In genomic region chrX:24150051-24150790, GRCh38 we compare ENCODE assay signal across 1 cellular context.
A peak's percentile ranks its signal among the peaks of the same experiment; 100 is the strongest.
TF ChIP-seq lines count a peak whose summit lies in the region.

No MANE protein-coding gene starts in this region.

TF ChIP-seq in K562, 482 proteins besides CTCF, POLR2A, EP300 and RAD21 (continued from another document and continues in another):
- TF ChIP-seq OTX1 (CRISPR knock-in tag; IDR thresholded peaks at IDR 0.05) (no peak), PREB (CRISPR knock-in tag; IDR thresholded peaks at IDR 0.05) (no peak), HOXB6 (CRISPR knock-in tag; IDR thresholded peaks at IDR 0.05; ENCODE audit: borderline replicate concordance) (no peak), ZNF184 (CRISPR knock-in tag; IDR thresholded peaks at IDR 0.05) (no peak), PURB (CRISPR knock-in tag; IDR thresholded peaks at IDR 0.05; ENCODE audit: low read depth) (no peak), DLX4 (CRISPR knock-in tag; IDR thresholded peaks at IDR 0.05) (no peak), TOE1 (IDR thresholded peaks at IDR 0.05; ENCODE audit: borderline replicate concordance) (no peak), TOE1 (CRISPR knock-in tag; IDR thresholded peaks at IDR 0.05; ENCODE audit: borderline replicate concordance, low read depth) (no peak), EHMT2 (IDR thresholded peaks at IDR 0.05) (no peak), ELK3 (CRISPR knock-in tag; IDR thresholded peaks at IDR 0.05) (no peak), RFX5 (IDR thresholded peaks at IDR 0.05; ENCODE audit: low read depth, low read length) (no peak), ZNF717 (CRISPR knock-in tag; IDR thresholded peaks at IDR 0.05) (no peak), THAP7 (CRISPR knock-in tag; IDR thresholded peaks at IDR 0.05) (no peak), ZFPM2 (CRISPR knock-in tag; IDR thresholded peaks at IDR 0.05) (no peak), PHF8 (IDR thresholded peaks at IDR 0.05; ENCODE audit: borderline replicate concordance, low read length) (peak; percentile 57; the same call in 1 of the 2 replicates), NBN (IDR thresholded peaks at IDR 0.05; ENCODE audit: low read depth) (no peak), MCM7 (IDR thresholded peaks at IDR 0.05) (no peak), KDM4B (IDR thresholded peaks at IDR 0.05; ENCODE audit: borderline replicate concordance in 2 of 2, low read depth in 1 of 2) (0 out of 4 replicates have a peak, but pooled peaks of 1 of the 2 experiments have one; percentile 47), CREBBP (IDR thresholded peaks at IDR 0.05; ENCODE audit: low read depth, low read length) (no peak), SNIP1 (IDR thresholded peaks at IDR 0.05; ENCODE audit: low read depth) (no peak), CTCFL (IDR thresholded peaks at IDR 0.05; ENCODE audit: borderline replicate concordance, insufficient read depth, low read depth, low read length, poor library complexity, severe bottlenecking) (peak; percentile 56), POLR2B (IDR thresholded peaks at IDR 0.05; ENCODE audit: low read depth, partially characterized antibody) (no peak), NFE2L1 (tag; IDR thresholded peaks at IDR 0.05; ENCODE audit: borderline replicate concordance, low read depth) (no peak), ZBED1 (IDR thresholded peaks at IDR 0.05) (no peak), HMGXB4 (CRISPR knock-in tag; IDR thresholded peaks at IDR 0.05) (no peak), PATZ1 (CRISPR knock-in tag; IDR thresholded peaks at IDR 0.05; ENCODE audit: borderline replicate concordance) (no peak), NCOR1 (IDR thresholded peaks at IDR 0.05) (no peak), HNRNPUL1 (IDR thresholded peaks at IDR 0.05; ENCODE audit: low read length) (no peak), MNT (conservative IDR thresholded peaks at IDR 0.05) (0 out of 4 replicates have a peak, but pooled peaks have one; percentile 33), CREB3L1 (IDR thresholded peaks at IDR 0.05; ENCODE audit: borderline replicate concordance, low read depth) (no peak), THRB (CRISPR knock-in tag; conservative IDR thresholded peaks at IDR 0.05) (no peak), CREB5 (CRISPR knock-in tag; IDR thresholded peaks at IDR 0.05) (no peak), ATF7 (IDR thresholded peaks at IDR 0.05) (peak; percentile 43; the same call in 1 of the 2 replicates), ZNF79 (CRISPR knock-in tag; IDR thresholded peaks at IDR 0.05; ENCODE audit: low read depth) (no peak), ZNF518B (CRISPR knock-in tag; IDR thresholded peaks at IDR 0.05) (no peak), ATF4 (CRISPR knock-in tag; IDR thresholded peaks at IDR 0.05) (no peak), JUNB (CRISPR knock-in tag; conservative IDR thresholded peaks at IDR 0.05) (no peak), TFAP4 (CRISPR knock-in tag; IDR thresholded peaks at IDR 0.05; ENCODE audit: borderline replicate concordance) (peak; percentile 95)
